21 cellular contexts compared by ENCODE assay signal in genomic region chr10:69213601-69214311, GRCh38. TPM values are rescaled to one million over a fixed set of nuclear protein-coding genes. Genes with fewer than 3 reads are reported as not detected.
DNase-seq lines count a peak whose midpoint lies in the region; ATAC-seq and TF ChIP-seq lines count a peak whose summit lies in the region.
"Had no signal": no experiment of that assay in that cellular context is flagged by ENCODE, and none has a peak within 500 bp of the region (broad histone marks: within the 10 kb centered on the region; RNA-seq: fewer than 3 reads in every experiment).

No MANE protein-coding gene starts in this region.

- no peak for ATAC-seq in activated CD8-positive, alpha-beta memory T cell treated with anti-CD3 and anti-CD28 coated beads, Interleukin-2, amount 10 ng/mL, durations not matched to agents 7 days and 5 days
- no peak for ATAC-seq in IMR-90 (ENCODE audit: low read depth)
- ATAC-seq in activated CD8-positive, alpha-beta T cell treated with anti-CD3 and anti-CD28 coated beads, Interleukin-2, amount 10 ng/mL, durations not matched to agents 7 days and 5 days = no peak
- ATAC-seq: CD8-positive, alpha-beta T cell; PC-3; Right ventricle myocardium inferior had no signal

- TF ChIP-seq CTCF in IMR-90 (conservative IDR thresholded peaks at IDR 0.05; ENCODE audit: low read depth, low read length) (no peak), parathyroid adenoma (IDR thresholded peaks at IDR 0.05) (no peak)

- H3K27me3 ChIP-seq in IMR-90 (ENCODE audit: control insufficient read depth, insufficient read depth, low read length) (no peaks in the 10 kb centered on the region), parathyroid adenoma (ENCODE audit: control insufficient read depth, insufficient read depth, low read length) (no peaks in the 10 kb centered on the region)
- H3K27me3 ChIP-seq: breast epithelium, uterus had no signal

- no peak overlapping the region for H3K18ac ChIP-seq in IMR-90 (ENCODE audit: low read depth, low read length)

- CTCF ChIA-PET in activated CD8-positive, alpha-beta memory T cell treated with anti-CD3 and anti-CD28 coated beads, Interleukin-2, amount 10 ng/mL, durations not matched to agents 7 days and 5 days (lab: Charles Lee) = interaction anchor here (0.5 to 8.2 kb wide), 4 partner anchors 7 to 209 kb away, joined by 3 to 65 read pairs (median 4); no protein-coding TSS in a partner anchor
- CTCF ChIA-PET in IMR-90 (lab: Yijun Ruan, JAX) = no interaction called here
- CTCF ChIA-PET in activated CD8-positive, alpha-beta T cell treated with anti-CD3 and anti-CD28 coated beads, Interleukin-2, amount 10 ng/mL, durations not matched to agents 7 days and 5 days (lab: Charles Lee) = interaction anchor here (0.7 to 6.0 kb wide), 3 partner anchors 10 to 122 kb away, joined by 3 to 37 read pairs (median 9); no protein-coding TSS in a partner anchor

- no peak for TF ChIP-seq POLR2A in IMR-90 (IDR thresholded peaks at IDR 0.05; ENCODE audit: low read depth, low read length)

- DNase-seq in activated CD8-positive, alpha-beta memory T cell treated with anti-CD3 and anti-CD28 coated beads, Interleukin-2, amount 10 ng/mL, durations not matched to agents 7 days and 5 days = no peak
- no peak for DNase-seq in activated CD8-positive, alpha-beta memory T cell treated with anti-CD3 and anti-CD28 coated beads, Interleukin-2, amount 50 U/mL, for 48 hours
- no peak for DNase-seq in IMR-90
- no peak for DNase-seq in activated CD8-positive, alpha-beta T cell treated with anti-CD3 and anti-CD28 coated beads, Interleukin-2, amount 10 ng/mL, durations not matched to agents 7 days and 5 days
- DNase-seq in NCI-H1694 treated with DMSO at 0.1 percent for 48 hours (lab: John Stamatoyannopoulos, UW) = no peak
- no peak for DNase-seq in cardiac septum (ENCODE audit: low spot score)
- DNase-seq: activated naive CD4-positive, alpha-beta T cell treated with anti-CD3 and anti-CD28 coated beads, Interleukin-2, amount 50 U/mL, for 16 hours; activated T-cell treated with anti-CD3 and anti-CD28 coated beads, Interleukin-2, amount 50 U/mL, for 72 hours; CD8-positive, alpha-beta T cell; effector CD8-positive, alpha-beta T cell; midbrain; naive thymus-derived CD4-positive, alpha-beta T cell; NCI-H1436 treated with DMSO at 0.1 percent for 48 hours; PC-3; stimulated activated naive CD4-positive, alpha-beta T cell treated with Interleukin-2 at 50 U/mL for 16 hours; uterus had no signal

- H3K9ac ChIP-seq in IMR-90 (ENCODE audit: low read depth, low read length) (no peak overlapping the region), parathyroid adenoma (no peak overlapping the region)

- dilution Hi-C loops in IMR-90 (cut with HindIII; ENCODE audit: low sequenced_read_pairs, unreplicated experiment) = no loop called here

- intact Hi-C loops in IMR-90 (cut with micrococcal nuclease) (no loop called here), cardiac septum (cut with DNase I) (no loop called here)

- no peak for TF ChIP-seq RAD21 in IMR-90 (IDR thresholded peaks at IDR 0.05; ENCODE audit: low read length)

- H3K27ac ChIP-seq in IMR-90 (ENCODE audit: insufficient read depth, low read length) (no peak overlapping the region), parathyroid adenoma (peak overlapping the region; percentile 84)
- H3K27ac ChIP-seq: breast epithelium, epithelial cell of prostate, thoracic aorta, uterus had no signal

- no peak overlapping the region for H2AFZ ChIP-seq in IMR-90 (replicated peaks; ENCODE audit: low read length, poor library complexity)
- H2AFZ ChIP-seq in parathyroid adenoma = peak overlapping the region; percentile 6

- peaks cover 24% of the 10 kb centered on the region for H3K36me3 Mint-ChIP-seq in activated CD8-positive, alpha-beta memory T cell treated with anti-CD3 and anti-CD28 coated beads, Interleukin-2, amount 10 ng/mL, durations not matched to agents 7 days and 5 days
- peaks cover 12% of the 10 kb centered on the region for H3K36me3 Mint-ChIP-seq in activated CD8-positive, alpha-beta T cell treated with anti-CD3 and anti-CD28 coated beads, Interleukin-2, amount 10 ng/mL, durations not matched to agents 7 days and 5 days (ENCODE audit: low read depth)

- no peak overlapping the region for H3K56ac ChIP-seq in IMR-90 (ENCODE audit: extremely low read depth, insufficient read depth, low read length)

- WGBS in IMR-90 (ENCODE audit: extremely low coverage in 2 of 2, insufficient read length in 1 of 2), 2 experiments = 50% methylated on average over 1 of the region's 5 CpGs; no CpG with 5 or more reads in 1 of the 2 experiments

- H3K36me3 ChIP-seq in IMR-90 (ENCODE audit: control insufficient read depth, insufficient read depth, low read length) (peaks cover 2% of the 10 kb centered on the region; the same call in 1 of the 2 replicates), parathyroid adenoma (ENCODE audit: control insufficient read depth, insufficient read depth, low read length) (no peaks in the 10 kb centered on the region)
- H3K36me3 ChIP-seq: breast epithelium, uterus had no signal

- H3K4me1 Mint-ChIP-seq in activated CD8-positive, alpha-beta memory T cell treated with anti-CD3 and anti-CD28 coated beads, Interleukin-2, amount 10 ng/mL, durations not matched to agents 7 days and 5 days = peaks cover 52% of the 10 kb centered on the region
- H3K4me1 Mint-ChIP-seq in activated CD8-positive, alpha-beta T cell treated with anti-CD3 and anti-CD28 coated beads, Interleukin-2, amount 10 ng/mL, durations not matched to agents 7 days and 5 days (ENCODE audit: low read depth) = peaks cover 35% of the 10 kb centered on the region

- no peak overlapping the region for H3K23ac ChIP-seq in IMR-90 (ENCODE audit: low read depth, low read length)

- H3K9me3 ChIP-seq in IMR-90 (ENCODE audit: control insufficient read depth, insufficient read depth, low read length) (no peaks in the 10 kb centered on the region), parathyroid adenoma (ENCODE audit: control insufficient read depth, low read length) (no peaks in the 10 kb centered on the region)
- H3K9me3 ChIP-seq: breast epithelium, thoracic aorta, uterus had no signal

- H3K79me2 ChIP-seq in parathyroid adenoma = no peaks in the 10 kb centered on the region

- H2BK120ac ChIP-seq in IMR-90 (ENCODE audit: low read depth, low read length) = no peak overlapping the region

- no peak overlapping the region for H2AK9ac ChIP-seq in IMR-90 (replicated peaks; ENCODE audit: low read depth, low read length, poor library complexity)

- no peak overlapping the region for H4K5ac ChIP-seq in IMR-90 (ENCODE audit: low read depth, low read length)

- H2BK15ac ChIP-seq in IMR-90 (ENCODE audit: low read depth, low read length) = no peak overlapping the region

- H3K4me3 ChIP-seq in IMR-90 (ENCODE audit: insufficient read depth, low read depth, low read length) (no peak overlapping the region), parathyroid adenoma (ENCODE audit: low read depth, low read length) (no peak overlapping the region)
- H3K4me3 ChIP-seq: breast epithelium, thoracic aorta, uterus had no signal

- no peak overlapping the region for H2BK20ac ChIP-seq in IMR-90 (ENCODE audit: low read depth, low read length)

- 0 out of 2 replicates have a peak overlapping the region, but pooled peaks have one; percentile 2 for H3K14ac ChIP-seq in IMR-90 (replicated peaks; ENCODE audit: low read depth, low read length)

- H3K79me1 ChIP-seq in IMR-90 (ENCODE audit: low read depth in 1 of 2, low read length in 2 of 2) = no peaks in the 10 kb centered on the region

- H3K4me3 Mint-ChIP-seq in activated CD8-positive, alpha-beta memory T cell treated with anti-CD3 and anti-CD28 coated beads, Interleukin-2, amount 10 ng/mL, durations not matched to agents 7 days and 5 days = no peak overlapping the region
- no peak overlapping the region for H3K4me3 Mint-ChIP-seq in activated CD8-positive, alpha-beta T cell treated with anti-CD3 and anti-CD28 coated beads, Interleukin-2, amount 10 ng/mL, durations not matched to agents 7 days and 5 days
- H3K4me3 Mint-ChIP-seq: CD8-positive, alpha-beta T cell had no signal

- H4K8ac ChIP-seq in IMR-90 (ENCODE audit: low read depth in 2 of 2, low read length in 2 of 2) = no peak overlapping the region

- no peak overlapping the region; the same call in 1 of the 2 replicates for H2AK5ac ChIP-seq in IMR-90 (ENCODE audit: low read depth, low read length)

- no peak overlapping the region for H3K4ac ChIP-seq in IMR-90 (ENCODE audit: low read depth, low read length)

- no peaks in the 10 kb centered on the region for H3K4me1 ChIP-seq in IMR-90 (ENCODE audit: control insufficient read depth, insufficient read depth, low read length)
- peaks cover 21% of the 10 kb centered on the region for H3K4me1 ChIP-seq in parathyroid adenoma
- H3K4me1 ChIP-seq: breast epithelium had no signal

- 0 out of 2 replicates have a peak, but pooled peaks cover 5% of the 10 kb centered on the region for H3K9me1 ChIP-seq in IMR-90 (ENCODE audit: insufficient read depth, low read length)

- no peaks in the 10 kb centered on the region for H3K27me3 Mint-ChIP-seq in activated CD8-positive, alpha-beta memory T cell treated with anti-CD3 and anti-CD28 coated beads, Interleukin-2, amount 10 ng/mL, durations not matched to agents 7 days and 5 days
- H3K27me3 Mint-ChIP-seq in activated CD8-positive, alpha-beta T cell treated with anti-CD3 and anti-CD28 coated beads, Interleukin-2, amount 10 ng/mL, durations not matched to agents 7 days and 5 days (ENCODE audit: low read depth) = no peaks in the 10 kb centered on the region

- in situ Hi-C loops in IMR-90 (cut with MboI; ENCODE audit: low sequenced_read_pairs) = no loop called here

- POLR2A ChIA-PET in IMR-90 (lab: Charles Lee; ENCODE audit: unreplicated experiment) = no interaction called here
- POLR2A ChIA-PET in activated CD8-positive, alpha-beta T cell treated with anti-CD3 and anti-CD28 coated beads, Interleukin-2, amount 10 ng/mL, durations not matched to agents 7 days and 5 days (lab: Charles Lee) = interaction anchor here (1.9 kb wide), 1 partner anchor 9 kb away, joined by 7 read pairs; no protein-coding TSS in a partner anchor

- no peak overlapping the region for H4K91ac ChIP-seq in IMR-90 (ENCODE audit: insufficient read depth, low read depth, low read length)

- BruUV-seq in IMR-90 (replicated peaks; lab: Mats Ljungman, UMichigan) = no TSS peak

- no peak overlapping the region for H2BK5ac ChIP-seq in IMR-90 (ENCODE audit: low read depth, low read length, poor library complexity, severe bottlenecking)

- H3K4me2 ChIP-seq in IMR-90 (ENCODE audit: low read depth, low read length) (no peak overlapping the region), parathyroid adenoma (ENCODE audit: low read length) (peak overlapping the region; percentile 53)

- H4K20me1 ChIP-seq in IMR-90 (ENCODE audit: insufficient read depth, low read length) = no peaks in the 10 kb centered on the region

- H3K27ac Mint-ChIP-seq in activated CD8-positive, alpha-beta memory T cell treated with anti-CD3 and anti-CD28 coated beads, Interleukin-2, amount 10 ng/mL, durations not matched to agents 7 days and 5 days = peak overlapping the region; percentile 54
- peak overlapping the region; percentile 60 for H3K27ac Mint-ChIP-seq in activated CD8-positive, alpha-beta T cell treated with anti-CD3 and anti-CD28 coated beads, Interleukin-2, amount 10 ng/mL, durations not matched to agents 7 days and 5 days
- H3K27ac Mint-ChIP-seq: CD8-positive, alpha-beta T cell had no signal

- H3K9me3 Mint-ChIP-seq in activated CD8-positive, alpha-beta memory T cell treated with anti-CD3 and anti-CD28 coated beads, Interleukin-2, amount 10 ng/mL, durations not matched to agents 7 days and 5 days (ENCODE audit: low read depth) = peaks cover 5% of the 10 kb centered on the region
- H3K9me3 Mint-ChIP-seq in activated CD8-positive, alpha-beta T cell treated with anti-CD3 and anti-CD28 coated beads, Interleukin-2, amount 10 ng/mL, durations not matched to agents 7 days and 5 days (ENCODE audit: insufficient read depth) = no peaks in the 10 kb centered on the region

RNA-seq across cellular contexts. Expression of gene HKDC1, which starts 6.4 kb away (rescaled TPM):
- 1 to 10 TPM in 1 of 2 experiments, under 1 TPM in 1; 0.61 to 2.7 TPM for total RNA-seq in activated CD8-positive, alpha-beta memory T cell treated with anti-CD3 and anti-CD28 coated beads, Interleukin-2, amount 10 ng/mL, durations not matched to agents 7 days and 5 days
- total RNA-seq in IMR-90 (2012; rRNA removed) (under 0.01 TPM in 1 of 2 replicates, not detected in the other), cardiac septum (not detected)
- 0.03 and 0.07 TPM in 2 replicates for polyA plus RNA-seq in IMR-90 (2012; rRNA removed)
- 0.12 TPM in 1 of 2 replicates, not detected in the other for polyA plus RNA-seq in IMR-90 (2012; cell fraction: cytosol; rRNA removed)
- polyA plus RNA-seq in IMR-90 (2012; cell fraction: nucleus; rRNA removed; ENCODE audit: low replicate concordance) = 0.10 and 0.11 TPM in 2 replicates
- total RNA-seq in activated CD8-positive, alpha-beta T cell treated with anti-CD3 and anti-CD28 coated beads, Interleukin-2, amount 10 ng/mL, durations not matched to agents 7 days and 5 days = 1 to 10 TPM; 1.4 to 1.8 TPM
- total RNA-seq: Right ventricle myocardium inferior had no signal

RNA-seq across cellular contexts. Expression of gene SUPV3L1, which starts 33.7 kb away (rescaled TPM):
- total RNA-seq in activated CD8-positive, alpha-beta memory T cell treated with anti-CD3 and anti-CD28 coated beads, Interleukin-2, amount 10 ng/mL, durations not matched to agents 7 days and 5 days = 10 to 100 TPM; 46.9 to 59.0 TPM
- 22.5 and 24.4 TPM in 2 replicates for total RNA-seq in IMR-90 (2012; rRNA removed)
- polyA plus RNA-seq in IMR-90 (2012; rRNA removed) = 22.1 and 26.5 TPM in 2 replicates
- 5.2 and 16.7 TPM in 2 replicates for polyA plus RNA-seq in IMR-90 (2012; cell fraction: cytosol; rRNA removed)
- polyA plus RNA-seq in IMR-90 (2012; cell fraction: nucleus; rRNA removed; ENCODE audit: low replicate concordance) = 6.3 and 58.5 TPM in 2 replicates
- 10 to 100 TPM; 35.5 to 36.8 TPM for total RNA-seq in activated CD8-positive, alpha-beta T cell treated with anti-CD3 and anti-CD28 coated beads, Interleukin-2, amount 10 ng/mL, durations not matched to agents 7 days and 5 days
- total RNA-seq in cardiac septum = 30.0 TPM
